In genomic region chr14:100213956-100214767, GRCh38 we compare ENCODE assay signal across 1 cellular context.
A peak's percentile ranks its signal among the peaks of the same experiment; 100 is the strongest.
TF ChIP-seq lines count a peak whose summit lies in the region.

No MANE protein-coding gene starts in this region.

TF ChIP-seq in HepG2, 621 proteins besides CTCF, POLR2A, EP300 and RAD21 (continued from another document and continues in another):
- no peak for TF ChIP-seq ZBTB33 (CRISPR knock-in tag; IDR thresholded peaks at IDR 0.05)
- TF ChIP-seq TP53 (CRISPR knock-in tag; conservative IDR thresholded peaks at IDR 0.05) = peak; percentile 79; the same call in 1 of the 2 replicates
- TF ChIP-seq CEBPZ (IDR thresholded peaks at IDR 0.05; ENCODE audit: low read length) = no peak
- TF ChIP-seq E2F2 (CRISPR knock-in tag; IDR thresholded peaks at IDR 0.05; ENCODE audit: borderline replicate concordance) = peak; percentile 74; the same call in 1 of the 2 replicates
- TF ChIP-seq ATF6 (CRISPR knock-in tag; conservative IDR thresholded peaks at IDR 0.05) = no peak
- TF ChIP-seq SOX13 (IDR thresholded peaks at IDR 0.05) = no peak
- TF ChIP-seq SOX13 (CRISPR knock-in tag; conservative IDR thresholded peaks at IDR 0.05 in 1 of 2, IDR thresholded peaks at IDR 0.05 in 1 of 2) = 0 out of 4 replicates have a peak, but pooled peaks of 1 of the 2 experiments have one; percentile 17
- peak; percentile 50 for TF ChIP-seq SALL1 (CRISPR knock-in tag; IDR thresholded peaks at IDR 0.05)
- no peak for TF ChIP-seq NFRKB (IDR thresholded peaks at IDR 0.05)
- peak; percentile 14; the same call in 1 of the 2 replicates for TF ChIP-seq ZNF12 (CRISPR knock-in tag; IDR thresholded peaks at IDR 0.05)
- TF ChIP-seq KMT2B (CRISPR knock-in tag; IDR thresholded peaks at IDR 0.05) = peak; percentile 78
- no peak for TF ChIP-seq ZNF512 (CRISPR knock-in tag; IDR thresholded peaks at IDR 0.05)
- TF ChIP-seq DNMT1 (CRISPR knock-in tag; IDR thresholded peaks at IDR 0.05) = peak; percentile 26; the same call in 1 of the 2 replicates
- TF ChIP-seq PAF1 (CRISPR knock-in tag; IDR thresholded peaks at IDR 0.05) = no peak
- peak; percentile 17 for TF ChIP-seq SKI (IDR thresholded peaks at IDR 0.05; ENCODE audit: partially characterized antibody)
- no peak for TF ChIP-seq ZNF484 (CRISPR knock-in tag; IDR thresholded peaks at IDR 0.05; ENCODE audit: borderline replicate concordance, low read depth)
- TF ChIP-seq ZSCAN31 (CRISPR knock-in tag; IDR thresholded peaks at IDR 0.05; ENCODE audit: low read depth) = peak; percentile 55; the same call in 1 of the 2 replicates
- TF ChIP-seq SSRP1 (CRISPR knock-in tag; IDR thresholded peaks at IDR 0.05) = no peak
- TF ChIP-seq PRPF4 (IDR thresholded peaks at IDR 0.05; ENCODE audit: low read depth, low read length, poor library complexity, severe bottlenecking) = no peak
- no peak for TF ChIP-seq ZNF878 (CRISPR knock-in tag; IDR thresholded peaks at IDR 0.05)
- TF ChIP-seq HNF4A (CRISPR knock-in tag; IDR thresholded peaks at IDR 0.05) = no peak
- TF ChIP-seq PLSCR1 (CRISPR knock-in tag; IDR thresholded peaks at IDR 0.05; ENCODE audit: borderline replicate concordance) = no peak
- TF ChIP-seq ZSCAN22 (CRISPR knock-in tag; IDR thresholded peaks at IDR 0.05) = peak; percentile 32; the same call in 1 of the 2 replicates
- no peak for TF ChIP-seq POLR2AphosphoS2 (IDR thresholded peaks at IDR 0.05; ENCODE audit: low read depth, low read length)
- TF ChIP-seq SNAPC4 (CRISPR knock-in tag; IDR thresholded peaks at IDR 0.05) = no peak
- peak; percentile 68 to 90; a peak in 3 of 4 replicates for TF ChIP-seq HMGXB4 (CRISPR knock-in tag; IDR thresholded peaks at IDR 0.05; ENCODE audit: borderline replicate concordance in 1 of 2, low read depth in 1 of 2)
- TF ChIP-seq TIGD3 (CRISPR knock-in tag; IDR thresholded peaks at IDR 0.05; ENCODE audit: borderline replicate concordance) = no peak
- no peak for TF ChIP-seq NFE2L2 (IDR thresholded peaks at IDR 0.05; ENCODE audit: low read length)
- peak; percentile 84 for TF ChIP-seq SP5 (CRISPR knock-in tag; IDR thresholded peaks at IDR 0.05; ENCODE audit: borderline replicate concordance, low read depth)
- TF ChIP-seq AKAP8 (CRISPR knock-in tag; IDR thresholded peaks at IDR 0.05) = 0 out of 2 replicates have a peak, but pooled peaks have one; percentile 53
- peak; percentile 91 for TF ChIP-seq KDM2A (CRISPR knock-in tag; IDR thresholded peaks at IDR 0.05; ENCODE audit: borderline replicate concordance, low read depth)
- TF ChIP-seq NAIF1 (CRISPR knock-in tag; IDR thresholded peaks at IDR 0.05; ENCODE audit: borderline replicate concordance) = no peak; the same call in 1 of the 2 replicates
- TF ChIP-seq PHF21A (CRISPR knock-in tag; IDR thresholded peaks at IDR 0.05) = peak; percentile 52; the same call in 1 of the 2 replicates
- TF ChIP-seq ZNF329 (CRISPR knock-in tag; IDR thresholded peaks at IDR 0.05; ENCODE audit: low read depth) = no peak
- TF ChIP-seq ZKSCAN1 (IDR thresholded peaks at IDR 0.05; ENCODE audit: low read length) = no peak
- TF ChIP-seq PCBP1 (IDR thresholded peaks at IDR 0.05; ENCODE audit: borderline replicate concordance, low read depth, low read length) = 0 out of 2 replicates have a peak, but pooled peaks have one; percentile 49
- peak; percentile 93 for TF ChIP-seq MAF1 (CRISPR knock-in tag; IDR thresholded peaks at IDR 0.05; ENCODE audit: borderline replicate concordance)
- TF ChIP-seq PBX3 (CRISPR knock-in tag; IDR thresholded peaks at IDR 0.05; ENCODE audit: borderline replicate concordance) = 0 out of 2 replicates have a peak, but pooled peaks have one; percentile 38
